22 cellular contexts compared by ENCODE assay signal in the genomic region with DNA sequence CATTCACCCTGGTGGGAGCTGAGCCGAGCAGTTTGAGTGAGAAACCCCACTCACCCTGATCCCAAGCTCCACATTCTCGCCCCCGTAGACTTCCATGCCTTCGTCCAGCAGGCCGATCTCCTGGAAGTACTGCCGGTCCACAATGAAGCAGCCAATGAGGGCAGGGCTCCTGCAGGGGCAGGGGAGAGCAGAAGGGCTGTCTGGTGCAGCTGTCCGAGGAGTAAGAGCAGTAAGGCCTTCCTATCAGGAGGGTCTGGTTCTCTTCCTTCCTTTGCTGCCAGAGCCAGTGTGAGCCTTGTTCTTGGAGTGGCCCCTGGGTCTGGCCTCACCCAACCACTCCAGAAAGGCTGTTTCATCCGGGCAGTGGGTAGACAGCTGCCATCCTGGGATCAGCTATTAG. TPM values are rescaled to one million over a fixed set of nuclear protein-coding genes. Genes with fewer than 3 reads are reported as not detected.
"Had no signal": no experiment of that assay in that cellular context is flagged by ENCODE, and none has a peak within 500 bp of the region (broad histone marks: within the 10 kb centered on the region; RNA-seq: fewer than 3 reads in every experiment).

No MANE protein-coding gene starts in this region.

- H3K36me3 Mint-ChIP-seq: mesothelial cell of epicardium, naive B cell had no signal

- DNase-seq: colonic mucosa; cortex of kidney; dermis blood vessel endothelial cell; dorsolateral prefrontal cortex; effector CD4-positive, alpha-beta T cell; effector memory CD4-positive, alpha-beta T cell; foreskin melanocyte; gastrocnemius medialis; glutamatergic neuron; head of caudate nucleus; heart right ventricle; hippocampal formation; left cardiac atrium; left lung; left ventricle myocardium superior; lower lobe of right lung; mesenchymal stem cell; mucosa of descending colon; naive B cell had no signal

- ATAC-seq: gastrocnemius medialis, heart right ventricle, left cardiac atrium, left lung, left ventricle myocardium superior, lower lobe of right lung, mucosa of descending colon had no signal

- H3K27ac ChIP-seq: colonic mucosa, esophagus muscularis mucosa, gastrocnemius medialis, heart right ventricle, left lung, lower lobe of right lung had no signal

- H3K9me3 ChIP-seq: colonic mucosa, esophagus muscularis mucosa, gastrocnemius medialis, left lung, lower lobe of right lung, mucosa of descending colon had no signal

- H3K27me3 ChIP-seq: colonic mucosa, dorsolateral prefrontal cortex, esophagus muscularis mucosa, gastrocnemius medialis, heart right ventricle, left lung had no signal

- H3K4me3 ChIP-seq: colonic mucosa, dorsolateral prefrontal cortex, esophagus muscularis mucosa, gastrocnemius medialis, heart right ventricle, left lung, lower lobe of right lung, mucosa of descending colon had no signal

- H3K4me1 ChIP-seq: colonic mucosa, gastrocnemius medialis, left lung, lower lobe of right lung had no signal

- H3K27ac Mint-ChIP-seq: mesothelial cell of epicardium had no signal

- H3K36me3 ChIP-seq: colonic mucosa, gastrocnemius medialis had no signal

- H3K4me3 Mint-ChIP-seq: mesothelial cell of epicardium, naive B cell had no signal

- H3K4me1 Mint-ChIP-seq: mesothelial cell of epicardium, naive B cell had no signal

RNA-seq across cellular contexts. Expression of a gene that starts 19.4 kb away (rescaled TPM):
- total RNA-seq: endothelial cell of umbilical vein had no signal
